Comparison of ENCODE assay signal across 21 cellular contexts in the genomic region with DNA sequence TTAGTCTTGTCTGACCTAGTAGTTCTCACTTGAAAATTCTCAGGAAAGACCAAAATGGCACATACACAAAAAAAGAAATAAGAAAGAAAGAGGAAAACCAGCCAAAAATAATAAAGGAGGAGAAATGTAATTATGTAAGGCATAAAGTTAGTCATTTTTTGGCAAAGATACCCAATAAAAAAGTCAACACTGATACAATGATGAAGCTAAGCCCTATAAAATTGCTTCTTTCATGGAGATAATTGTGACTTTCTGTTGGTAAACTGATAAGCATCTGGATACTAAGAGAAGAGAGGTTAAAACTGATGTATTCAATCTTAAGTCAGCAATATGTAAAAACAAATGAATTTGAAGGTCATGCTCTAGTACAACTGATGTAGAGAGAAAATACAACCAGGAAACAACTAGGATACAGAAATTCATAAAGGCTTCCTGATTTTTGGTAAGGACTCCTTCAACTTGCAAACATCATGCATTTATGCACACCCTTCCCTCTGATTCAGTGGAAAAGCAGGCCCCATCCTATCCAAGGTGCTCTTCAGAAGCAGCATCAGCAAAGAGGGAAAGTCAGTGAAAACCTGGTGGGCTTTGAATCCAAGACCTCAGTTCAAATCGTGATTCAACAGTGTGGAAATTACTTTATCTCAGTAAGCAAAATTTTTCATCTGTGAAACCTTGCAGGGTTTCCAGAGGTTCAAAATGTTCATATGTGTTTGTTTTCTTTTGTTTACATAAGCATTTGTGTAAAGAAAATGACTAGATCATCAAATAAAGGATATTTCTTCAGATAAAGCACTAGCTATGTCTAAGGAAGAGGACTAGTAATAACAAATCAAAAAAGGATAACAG. TPM values are rescaled to one million over a fixed set of nuclear protein-coding genes. Genes with fewer than 3 reads are reported as not detected.
A peak's percentile ranks its signal among the peaks of the same experiment; 100 is the strongest.
DNase-seq lines count a peak whose midpoint lies in the region; ATAC-seq and TF ChIP-seq lines count a peak whose summit lies in the region.
"Had no signal": no experiment of that assay in that cellular context is flagged by ENCODE, and none has a peak within 500 bp of the region (broad histone marks: within the 10 kb centered on the region; RNA-seq: fewer than 3 reads in every experiment).

No MANE protein-coding gene starts in this region.

- peaks cover 3 to 12% (median 10%) of the 10 kb centered on the region in 4 donors for H3K4me1 ChIP-seq in liver (ENCODE audit: control insufficient read depth in 4 of 4, insufficient read depth in 4 of 4, low read length in 3 of 4)

- intact Hi-C loops in posterior vena cava (cut with DNase I) = no loop called here

- H3K9me3 ChIP-seq in liver (ENCODE audit: control insufficient read depth in 4 of 4, low read length in 3 of 4) = no peaks in the 10 kb centered on the region
- H3K9me3 ChIP-seq: thoracic aorta had no signal

- in situ Hi-C loops in astrocyte of the spinal cord (cut with HindIII; ENCODE audit: low sequenced_read_pairs) = no loop called here

- H3K4me3 ChIP-seq in astrocyte of the spinal cord (ENCODE audit: low read depth, low read length) (no peak overlapping the region), liver (ENCODE audit: low read depth in 1 of 3, low read length in 3 of 3) (no peak overlapping the region)
- H3K4me3 ChIP-seq: thoracic aorta had no signal

- DNase-seq in DMS53 (lab: John Stamatoyannopoulos, UW) = peak; percentile 57
- peak; percentile 20 for DNase-seq in M059J (ENCODE audit: low read depth)
- DNase-seq in astrocyte of the spinal cord (ENCODE audit: low read depth, low spot score) = peak; percentile 15
- DNase-seq in medulla oblongata (ENCODE audit: extremely low spot score) = no peak
- no peak for DNase-seq in posterior vena cava (ENCODE audit: low spot score)
- DNase-seq in omental fat pad (ENCODE audit: low spot score) = no peak
- DNase-seq: activated CD4-positive, alpha-beta T cell treated with anti-CD3 and anti-CD28 coated beads for 48 hours; activated CD8-positive, alpha-beta memory T cell treated with anti-CD3 and anti-CD28 coated beads, Interleukin-2, amount 10 ng/mL, durations not matched to agents 7 days and 5 days; CD4-positive, CD25-positive, alpha-beta regulatory T cell; DMS153; GOT3; NCI-H1105 treated with DMSO at 0.1 percent for 48 hours; NCI-H2107; NCI-H524 treated with DMSO at 0.1 percent for 48 hours; Right ventricle myocardium superior; stimulated activated naive B cell treated with anti-CD40 and anti-IgM and Interleukin-4, amounts not matched to agents 10 μg/mL and 1 μg/mL and 100 μg/mL, for 72 hours had no signal

- ATAC-seq in HG03571 (IDR thresholded peaks at IDR 0.05; ENCODE audit: unreplicated experiment) (no peak), omental fat pad (ENCODE audit: low FRiP score) (no peak)
- ATAC-seq: activated CD8-positive, alpha-beta memory T cell treated with anti-CD3 and anti-CD28 coated beads, Interleukin-2, amount 10 ng/mL, durations not matched to agents 7 days and 5 days; natural killer cell treated with Interleukin-12 subunit alpha and Interleukin-12 subunit beta and Interleukin-15 and Interleukin-18, amount 100 ng/mL, for 72 hours had no signal

- no peak overlapping the region for H3K9ac ChIP-seq in liver (ENCODE audit: low read depth in 1 of 2, low read length in 2 of 2)
- H3K9ac ChIP-seq: parathyroid adenoma had no signal

- H3K27me3 ChIP-seq in liver (ENCODE audit: control insufficient read depth in 4 of 4, insufficient read depth in 4 of 4, low read length in 3 of 4) = no peaks in the 10 kb centered on the region

- WGBS in liver = 27% methylated on average over 1 of the region's 1 CpG

- no peak for TF ChIP-seq CTCF in astrocyte of the spinal cord (IDR thresholded peaks at IDR 0.05; ENCODE audit: low read depth, low read length)
- TF ChIP-seq CTCF in liver (IDR thresholded peaks at IDR 0.05; ENCODE audit: low read depth, low read length, missing input control) = no peak
- TF ChIP-seq CTCF in omental fat pad (IDR thresholded peaks at IDR 0.05) = no peak

- H3K27ac ChIP-seq in liver (ENCODE audit: low read depth in 1 of 2, low read length in 2 of 2) = no peak overlapping the region
- H3K27ac ChIP-seq: parathyroid adenoma had no signal

- H3K36me3 ChIP-seq in liver (ENCODE audit: control insufficient read depth in 4 of 4, insufficient read depth in 3 of 4, low read depth in 1 of 4, low read length in 3 of 4) = no peaks in the 10 kb centered on the region
- H3K36me3 ChIP-seq: thoracic aorta had no signal

- TF ChIP-seq RAD21 in liver (IDR thresholded peaks at IDR 0.05) = no peak

TF ChIP-seq in liver, 16 proteins besides CTCF, POLR2A, EP300 and RAD21:
- no peak for TF ChIP-seq JUND (IDR thresholded peaks at IDR 0.05)
- peak; percentile 49 for TF ChIP-seq FOXA2 (IDR thresholded peaks at IDR 0.05)
TF ChIP-seq in liver: peak in this region for 1.

RNA-seq across cellular contexts. Expression of a gene that starts 32.6 kb away (rescaled TPM):
- 5.9 and 8.6 TPM in 2 replicates for total RNA-seq in M059J (2014; rRNA removed; shearing (Covaris generic))
- total RNA-seq in liver = 1 to 10 TPM; 7.3 to 9.6 TPM
- polyA plus RNA-seq in liver = 10 to 100 TPM; 15.2 to 21.1 TPM
- 10 to 100 TPM; 15.9 to 20.5 TPM for total RNA-seq in posterior vena cava
- total RNA-seq in omental fat pad = 10 to 100 TPM; 12.4 to 31.7 (median 22.8) TPM

Comparison
In these comparisons a context has a peak if more than half of its experiments do, and no peak if none do; other contexts are left out.
1. DNase-seq: peak in DMS53 (single experiment), M059J (single experiment) and astrocyte of the spinal cord (single experiment); none in medulla oblongata (single experiment), posterior vena cava (single experiment) and omental fat pad (single experiment).